26 cellular contexts compared by ENCODE assay signal in the genomic region with DNA sequence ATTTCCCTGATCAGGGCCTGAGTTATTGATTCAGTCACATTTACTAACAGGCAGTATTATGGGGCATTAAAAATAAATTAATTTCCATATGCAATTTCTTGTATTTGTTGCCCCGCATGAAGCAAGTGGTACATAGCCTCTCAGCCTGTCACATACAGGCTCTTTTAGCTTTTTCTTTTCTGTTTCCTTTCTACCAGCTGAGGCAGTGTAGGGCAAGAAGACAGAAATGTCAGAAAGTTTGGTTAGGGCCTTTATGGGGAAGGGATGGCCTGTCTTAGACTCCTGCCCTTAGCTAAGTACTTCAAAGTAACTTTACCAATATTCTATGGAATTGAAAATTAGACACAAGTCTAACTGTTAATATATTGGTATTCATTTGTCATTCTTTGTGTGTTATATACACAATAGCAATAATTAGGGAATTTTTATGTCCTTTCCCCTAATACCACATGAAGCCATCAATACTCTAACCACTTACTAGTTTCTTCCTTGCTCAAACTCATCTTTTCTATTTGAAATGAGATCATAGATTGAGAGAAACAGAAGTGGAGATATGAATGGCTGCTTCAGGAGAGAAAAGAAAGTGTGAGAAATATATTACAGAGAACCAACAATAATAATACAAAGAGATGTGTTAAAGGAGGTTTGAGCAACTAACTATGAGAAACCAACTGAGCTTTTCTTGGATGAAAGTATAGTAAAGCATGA.
"Had no signal": no experiment of that assay in that cellular context is flagged by ENCODE, and none has a peak within 500 bp of the region (broad histone marks: within the 10 kb centered on the region; RNA-seq: fewer than 3 reads in every experiment).

No MANE protein-coding gene starts in this region.

- H3K4me3 ChIP-seq: cardiac muscle cell, esophagus muscularis mucosa, heart left ventricle, left lung, lower lobe of right lung, spleen, suprapubic skin, tibial artery, upper lobe of right lung had no signal

- H3K36me3 ChIP-seq: cardiac muscle cell, esophagus muscularis mucosa, heart left ventricle, left lung, lower lobe of right lung, spleen, suprapubic skin, tibial artery, upper lobe of right lung had no signal

- H3K9me3 Mint-ChIP-seq: brain had no signal

- H3K36me3 Mint-ChIP-seq: activated naive CD8-positive, alpha-beta T cell; brain; natural killer cell had no signal

- H3K9me3 ChIP-seq: esophagus muscularis mucosa, heart left ventricle, left lung, lower lobe of right lung, suprapubic skin, tibial artery, upper lobe of right lung had no signal

- H3K27ac ChIP-seq: cardiac muscle cell, esophagus muscularis mucosa, foreskin keratinocyte, heart left ventricle, left lung, lower lobe of right lung, spleen, suprapubic skin, tibial artery, upper lobe of right lung, VCaP had no signal

- H3K27me3 ChIP-seq: cardiac muscle cell, esophagus muscularis mucosa, foreskin keratinocyte, heart left ventricle, left lung, spleen, suprapubic skin, tibial artery, upper lobe of right lung had no signal

- DNase-seq: activated CD4-positive, alpha-beta T cell treated with anti-CD3 and anti-CD28 coated beads for 48 hours; activated CD4-positive, alpha-beta T cell treated with anti-CD3 and anti-CD28 coated beads, Interleukin-2, amount 50 U/mL, for 48 hours; activated CD8-positive, alpha-beta memory T cell treated with anti-CD3 and anti-CD28 coated beads for 24 hours; activated effector memory CD4-positive, alpha-beta T cell treated with Interleukin-2 at 50 U/mL for 16 hours; activated naive CD4-positive, alpha-beta T cell treated with Interleukin-2 at 50 U/mL for 16 hours; aorta; cortex of kidney; foreskin keratinocyte; heart left ventricle; left lung; lower lobe of right lung; mesenchymal stem cell; natural killer cell; posterior cingulate gyrus; right cardiac atrium; spleen; stimulated activated naive CD4-positive, alpha-beta T cell; T-helper 9 cell; tibial artery; upper lobe of right lung had no signal

- H3K4me3 Mint-ChIP-seq: activated naive CD8-positive, alpha-beta T cell; brain; natural killer cell had no signal

- H3K27me3 Mint-ChIP-seq: activated naive CD8-positive, alpha-beta T cell had no signal

- H3K27ac Mint-ChIP-seq: activated naive CD8-positive, alpha-beta T cell; brain; natural killer cell had no signal

- H3K4me1 Mint-ChIP-seq: natural killer cell had no signal

- H3K4me1 ChIP-seq: foreskin keratinocyte, left lung, lower lobe of right lung, spleen, suprapubic skin, tibial artery, upper lobe of right lung had no signal
